In the genomic region with DNA sequence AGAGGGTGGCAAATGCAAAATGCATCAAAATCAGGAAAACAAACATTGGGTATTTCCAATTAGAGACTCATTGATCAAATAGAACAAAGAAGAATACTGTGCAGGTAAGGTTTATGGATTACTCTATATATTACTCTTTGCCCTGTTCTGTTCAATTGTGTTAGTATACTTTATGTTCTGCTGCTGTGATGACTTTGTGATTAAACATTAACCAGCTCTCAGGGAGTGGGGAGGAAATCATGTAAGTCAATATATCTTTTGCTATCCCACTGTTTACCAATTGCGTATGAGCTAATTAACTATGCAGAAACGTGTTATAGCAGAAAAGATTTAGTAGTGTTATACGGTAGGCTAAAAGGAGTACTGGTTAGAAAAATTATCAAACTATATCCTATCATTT, we compare ENCODE assay signal across 25 cellular contexts.
"Had no signal": no experiment of that assay in that cellular context is flagged by ENCODE, and none has a peak within 500 bp of the region (broad histone marks: within the 10 kb centered on the region; RNA-seq: fewer than 3 reads in every experiment).

No MANE protein-coding gene starts in this region.

- FAIRE-seq: HTR-8/SVneo, K562, RCC 7860 had no signal

- H3K27ac ChIP-seq: HL-60, KMS-11, SJSA1, SK-N-MC had no signal

- H3K4me2 ChIP-seq: KMS-11 had no signal

- H3K27me3 Mint-ChIP-seq: IgD-negative memory B cell had no signal

- H3K4me3 ChIP-seq: K562, SJSA1, SK-N-MC had no signal

- H3K9me3 ChIP-seq: SJSA1 had no signal

- ATAC-seq: K562 had no signal

- H3K36me3 Mint-ChIP-seq: IgD-negative memory B cell had no signal

- H3K4me1 Mint-ChIP-seq: IgD-negative memory B cell had no signal

- H3K27me3 ChIP-seq: SJSA1 had no signal

- DNase-seq: Kasumi-1, MM.1S, NCI-H1092 treated with DMSO at 0.1 percent for 48 hours, NCI-H1436, NCI-H187, NCI-H2029, NCI-H2081 treated with DMSO at 0.1 percent for 48 hours, NCI-H2171, NCI-H226, NCI-H446, NCI-H510A, NCI-H524 treated with DMSO at 0.1 percent for 48 hours, NCI-H69, NCI-H774, Right ventricle myocardium superior, RPMI8226, SIG-M5 had no signal

- H3K4me3 Mint-ChIP-seq: IgD-negative memory B cell had no signal

- H3K27ac Mint-ChIP-seq: IgD-negative memory B cell had no signal
